ENCODE assay signal across 11 cellular contexts in genomic region chr3:58013099-58013498, GRCh38. TPM values are rescaled to one million over a fixed set of nuclear protein-coding genes. Genes with fewer than 3 reads are reported as not detected.
DNase-seq lines count a peak whose midpoint lies in the region; ATAC-seq, FAIRE-seq and TF ChIP-seq lines count a peak whose summit lies in the region.
"Had no signal": no experiment of that assay in that cellular context is flagged by ENCODE, and none has a peak within 500 bp of the region (broad histone marks: within the 10 kb centered on the region; RNA-seq: fewer than 3 reads in every experiment).

No MANE protein-coding gene starts in this region.

- no peak overlapping the region for H3K18ac ChIP-seq in IMR-90 (ENCODE audit: low read depth, low read length)

- H3K4me1 ChIP-seq in IMR-90 (ENCODE audit: control insufficient read depth, insufficient read depth, low read length) (peaks cover 25% of the 10 kb centered on the region), endodermal cell (ENCODE audit: control insufficient read depth, insufficient read depth, low read length) (peaks cover 20% of the 10 kb centered on the region)

- TF ChIP-seq POLR2A in IMR-90 (IDR thresholded peaks at IDR 0.05; ENCODE audit: low read depth, low read length), result no peak

- H2BK120ac ChIP-seq in IMR-90 (ENCODE audit: low read depth, low read length), result no peak overlapping the region; the same call in 1 of the 2 replicates

- H2AK5ac ChIP-seq in IMR-90 (ENCODE audit: low read depth, low read length), result peak overlapping the region; percentile 13; the same call in 1 of the 2 replicates

- no peak overlapping the region; the same call in 1 of the 2 replicates for H4K91ac ChIP-seq in IMR-90 (ENCODE audit: insufficient read depth, low read depth, low read length)

- TF ChIP-seq CTCF in AG04450 (IDR thresholded peaks at IDR 0.05; ENCODE audit: low read depth, low read length), result no peak
- TF ChIP-seq CTCF in IMR-90 (conservative IDR thresholded peaks at IDR 0.05; ENCODE audit: low read depth, low read length), result no peak
- no peak for TF ChIP-seq CTCF in endodermal cell (conservative IDR thresholded peaks at IDR 0.05)
- TF ChIP-seq CTCF in osteocyte (IDR thresholded peaks at IDR 0.05), result no peak

- H3K27ac ChIP-seq in AG04450 (ENCODE audit: low read depth, low read length) (peak overlapping the region; percentile 21), IMR-90 (ENCODE audit: insufficient read depth, low read length) (no peak overlapping the region), endodermal cell (ENCODE audit: low read depth, low read length) (no peak overlapping the region)

- ATAC-seq in IMR-90 (ENCODE audit: low read depth), result no peak
- ATAC-seq in GM19467 (IDR thresholded peaks at IDR 0.05; ENCODE audit: unreplicated experiment), result no peak
- no peak for ATAC-seq in GM21825 (IDR thresholded peaks at IDR 0.05; ENCODE audit: unreplicated experiment)

- no peak overlapping the region for H3K56ac ChIP-seq in IMR-90 (ENCODE audit: extremely low read depth, insufficient read depth, low read length)

- dilution Hi-C loops in IMR-90 (cut with HindIII; ENCODE audit: low sequenced_read_pairs, unreplicated experiment), result no loop called here

- no peak for TF ChIP-seq RAD21 in IMR-90 (IDR thresholded peaks at IDR 0.05; ENCODE audit: low read length)

- no peaks in the 10 kb centered on the region for H3K27me3 Mint-ChIP-seq in endodermal cell (ENCODE audit: insufficient read depth)
- H3K27me3 Mint-ChIP-seq in osteocyte (ENCODE audit: unreplicated experiment), result no peaks in the 10 kb centered on the region

- H3K27ac Mint-ChIP-seq in endodermal cell, result peak overlapping the region; percentile 58
- H3K27ac Mint-ChIP-seq in osteocyte (ENCODE audit: unreplicated experiment), result peak overlapping the region; percentile 94

- no peak overlapping the region for H4K8ac ChIP-seq in IMR-90 (ENCODE audit: low read depth in 2 of 2, low read length in 2 of 2)

- no peak overlapping the region; the same call in 2 of the 3 replicates for H2BK15ac ChIP-seq in IMR-90 (ENCODE audit: low read depth, low read length)

- peaks cover 60% of the 10 kb centered on the region for H3K4me1 Mint-ChIP-seq in endodermal cell
- peaks cover 68% of the 10 kb centered on the region for H3K4me1 Mint-ChIP-seq in osteocyte (ENCODE audit: unreplicated experiment)

- H3K36me3 ChIP-seq in IMR-90 (ENCODE audit: control insufficient read depth, insufficient read depth, low read length), result peaks cover 5% of the 10 kb centered on the region; the same call in 1 of the 2 replicates
- peaks cover 37% of the 10 kb centered on the region for H3K36me3 ChIP-seq in endodermal cell (ENCODE audit: control insufficient read depth, insufficient read depth, low read length)

- peaks cover 0 to 96% of the 10 kb centered on the region in 2 experiments; a peak in 2 of 4 replicates for H3K79me1 ChIP-seq in IMR-90 (ENCODE audit: low read depth in 1 of 2, low read length in 2 of 2)

- peaks cover 41% of the 10 kb centered on the region for H3K9me1 ChIP-seq in IMR-90 (ENCODE audit: insufficient read depth, low read length)

- H2AK9ac ChIP-seq in IMR-90 (replicated peaks; ENCODE audit: low read depth, low read length, poor library complexity), result no peak overlapping the region

- H2BK20ac ChIP-seq in IMR-90 (ENCODE audit: low read depth, low read length), result peak overlapping the region; percentile 33; the same call in 1 of the 2 replicates

- H3K9me3 Mint-ChIP-seq in endodermal cell (no peaks in the 10 kb centered on the region), osteocyte (ENCODE audit: unreplicated experiment) (no peaks in the 10 kb centered on the region)
- H3K9me3 Mint-ChIP-seq: neural crest cell had no signal

- H4K5ac ChIP-seq in IMR-90 (ENCODE audit: low read depth, low read length), result peak overlapping the region; percentile 33; the same call in 1 of the 2 replicates

- H3K4me3 ChIP-seq in AG04450 (ENCODE audit: low read depth, low read length) (no peak overlapping the region), IMR-90 (ENCODE audit: insufficient read depth, low read depth, low read length) (no peak overlapping the region), endodermal cell (ENCODE audit: low read length) (peak overlapping the region; percentile 94)

- H4K20me1 ChIP-seq in IMR-90 (ENCODE audit: insufficient read depth, low read length), result peaks cover 91% of the 10 kb centered on the region

- H3K14ac ChIP-seq in IMR-90 (replicated peaks; ENCODE audit: low read depth, low read length), result peak overlapping the region; percentile 1

- in situ Hi-C loops in IMR-90 (cut with MboI; ENCODE audit: low sequenced_read_pairs), result no loop called here

- H3K9ac ChIP-seq in IMR-90 (ENCODE audit: low read depth, low read length) (no peak overlapping the region), endodermal cell (ENCODE audit: extremely low read depth, low read length, poor library complexity, severe bottlenecking) (peak overlapping the region; percentile 16)

- peak overlapping the region; percentile 60; the same call in 1 of the 2 replicates for H3K23ac ChIP-seq in IMR-90 (ENCODE audit: low read depth, low read length)

- peak overlapping the region; percentile 9 for H2BK5ac ChIP-seq in IMR-90 (ENCODE audit: low read depth, low read length, poor library complexity, severe bottlenecking)

- H3K4me2 ChIP-seq in IMR-90 (ENCODE audit: low read depth, low read length), result 0 out of 2 replicates have a peak overlapping the region, but pooled peaks have one; percentile 4

- BruUV-seq in IMR-90 (replicated peaks; lab: Mats Ljungman, UMichigan), result no TSS peak

- FAIRE-seq in GM19239 (lab: Jason Lieb, UNC), result no peak

- DNase-seq in AG04450 (ENCODE audit: low read depth, low spot score), result no peak
- no peak for DNase-seq in IMR-90
- no peak for DNase-seq in endodermal cell
- DNase-seq in osteocyte (ENCODE audit: extremely low spot score, unreplicated experiment), result no peak
- no peak for DNase-seq in A172 (ENCODE audit: low spot score)
- no peak for DNase-seq in GM19239 (ENCODE audit: insufficient read length, low spot score)
- DNase-seq: C1 segment of cervical spinal cord; stimulated activated CD4-positive, alpha-beta T cell treated with anti-CD3 and anti-CD28 coated beads, Interleukin-2, amount 100 ng/mL, for 24 hours had no signal

- POLR2A ChIA-PET in AG04450 (lab: Yijun Ruan, JAX) (interaction anchor here (1.9 to 2.4 kb wide), 2 partner anchors 39 to 46 kb away, joined by 4 to 16 read pairs; no protein-coding TSS in a partner anchor), IMR-90 (lab: Charles Lee; ENCODE audit: unreplicated experiment) (no interaction called here)

- intact Hi-C loops in IMR-90 (cut with micrococcal nuclease), result no loop called here

- H3K9me3 ChIP-seq in AG04450 (ENCODE audit: control insufficient read depth, insufficient read depth, low read length) (peaks cover 10% of the 10 kb centered on the region; the same call in 1 of the 2 replicates), IMR-90 (ENCODE audit: control insufficient read depth, insufficient read depth, low read length) (no peaks in the 10 kb centered on the region), endodermal cell (ENCODE audit: control insufficient read depth, low read length) (no peaks in the 10 kb centered on the region)

- H2AFZ ChIP-seq in IMR-90 (replicated peaks; ENCODE audit: low read length, poor library complexity), result no peak overlapping the region

- WGBS in IMR-90 (ENCODE audit: extremely low coverage in 2 of 2, insufficient read length in 1 of 2), 2 experiments, result no CpG with 5 or more reads among the region's 3 CpGs
- 90 to 97% methylated on average over 3 of the region's 3 CpGs for WGBS in endodermal cell (ENCODE audit: insufficient coverage in 1 of 2, insufficient read length in 1 of 2), 2 experiments

- H3K4me3 Mint-ChIP-seq in endodermal cell (no peak overlapping the region), osteocyte (ENCODE audit: unreplicated experiment) (no peak overlapping the region)

- CTCF ChIA-PET in AG04450 (lab: Charles Lee) (interaction anchor here (0.9 to 2.0 kb wide), 3 partner anchors 122 to 616 kb away, joined by 4 to 7 read pairs (median 4); no protein-coding TSS in a partner anchor), IMR-90 (lab: Yijun Ruan, JAX) (interaction anchor here (1.3 kb wide), 1 partner anchor 13 kb away, joined by 3 read pairs; no protein-coding TSS in a partner anchor)

- peak overlapping the region; percentile 40; the same call in 1 of the 2 replicates for H3K4ac ChIP-seq in IMR-90 (ENCODE audit: low read depth, low read length)

- peaks cover 5% of the 10 kb centered on the region for H3K36me3 Mint-ChIP-seq in endodermal cell (ENCODE audit: low read depth)
- no peaks in the 10 kb centered on the region for H3K36me3 Mint-ChIP-seq in osteocyte (ENCODE audit: unreplicated experiment)

- H3K27me3 ChIP-seq in AG04450 (ENCODE audit: control insufficient read depth, insufficient read depth, low read length) (no peaks in the 10 kb centered on the region), IMR-90 (ENCODE audit: control insufficient read depth, insufficient read depth, low read length) (no peaks in the 10 kb centered on the region), endodermal cell (ENCODE audit: control insufficient read depth, insufficient read depth, low read length, poor library complexity, severe bottlenecking) (no peaks in the 10 kb centered on the region)

TF ChIP-seq in IMR-90, 13 proteins besides CTCF, POLR2A, EP300 and RAD21 (continues in another document):
- TF ChIP-seq FOS (IDR thresholded peaks at IDR 0.05; ENCODE audit: low read depth, low read length), result no peak
- no peak for TF ChIP-seq USF2 (IDR thresholded peaks at IDR 0.05; ENCODE audit: low read depth, low read length)
- TF ChIP-seq CEBPB (IDR thresholded peaks at IDR 0.05; ENCODE audit: low read depth, low read length), result no peak
- TF ChIP-seq NFE2L2 (IDR thresholded peaks at IDR 0.05; ENCODE audit: low read depth, low read length), result no peak
- TF ChIP-seq CHD1 (IDR thresholded peaks at IDR 0.05; ENCODE audit: low read depth, low read length), result no peak
- TF ChIP-seq MXI1 (IDR thresholded peaks at IDR 0.05; ENCODE audit: borderline replicate concordance, low read depth, low read length), result no peak

RNA-seq across cellular contexts. Expression of gene FLNB, which starts 4.9 kb away (rescaled TPM):
- polyA plus RNA-seq in AG04450 (2011; rRNA removed), result 89.6 and 90.4 TPM in 2 replicates
- 265 and 295 TPM in 2 replicates for polyA minus RNA-seq in AG04450 (2011; rRNA and poly(A)+ RNA removed)
- 124 and 136 TPM in 2 replicates for total RNA-seq in IMR-90 (2012; rRNA removed)
- 78.0 and 81.4 TPM in 2 replicates for polyA plus RNA-seq in IMR-90 (2012; rRNA removed)
- 22.2 and 37.9 TPM in 2 replicates for polyA plus RNA-seq in IMR-90 (2012; cell fraction: cytosol; rRNA removed)
- polyA plus RNA-seq in IMR-90 (2012; cell fraction: nucleus; rRNA removed; ENCODE audit: low replicate concordance), result 338 and 411 TPM in 2 replicates
- 100 to 1,000 TPM; 212 to 221 TPM for total RNA-seq in endodermal cell
- 86.0 TPM for polyA plus RNA-seq in endodermal cell (2013, experiment 1 of 2)
- polyA plus RNA-seq in endodermal cell (2013, experiment 2 of 2), result 96.0 TPM
- 72.9 and 77.9 TPM in 2 replicates for total RNA-seq in osteocyte
- total RNA-seq in A172 (2014; rRNA removed; shearing (Covaris generic)), result 225 and 260 TPM in 2 replicates
